Comparison of ENCODE assay signal across 27 cellular contexts in genomic region chr5:133372306-133373008, GRCh38.
DNase-seq lines count a peak whose midpoint lies in the region; ATAC-seq, FAIRE-seq and TF ChIP-seq lines count a peak whose summit lies in the region.
"Had no signal": no experiment of that assay in that cellular context is flagged by ENCODE, and none has a peak within 500 bp of the region (broad histone marks: within the 10 kb centered on the region; RNA-seq: fewer than 3 reads in every experiment).

No MANE protein-coding gene starts in this region.

- CTCF ChIA-PET in PC-9 (lab: Charles Lee) = no interaction called here

- no TSS peak for BruUV-seq in PC-9 (replicated peaks; lab: Mats Ljungman, UMichigan)

- peaks cover 5% of the 10 kb centered on the region for H3K36me3 Mint-ChIP-seq in type B pancreatic cell
- H3K36me3 Mint-ChIP-seq: activated naive CD4-positive, alpha-beta T cell treated with anti-CD3 and anti-CD28 coated beads, Interleukin-2, amount 50 U/mL, for 24 hours had no signal

- peaks cover 9% of the 10 kb centered on the region for H3K9me3 Mint-ChIP-seq in type B pancreatic cell

- peaks cover 14% of the 10 kb centered on the region for H3K4me1 Mint-ChIP-seq in type B pancreatic cell (ENCODE audit: unreplicated experiment)
- H3K4me1 Mint-ChIP-seq: activated naive CD4-positive, alpha-beta T cell treated with anti-CD3 and anti-CD28 coated beads, Interleukin-2, amount 50 U/mL, for 24 hours; CD8-positive, alpha-beta memory T cell; natural killer cell had no signal

- POLR2A ChIA-PET in PC-9 (lab: Charles Lee; ENCODE audit: unreplicated experiment) = no interaction called here

- H3K27me3 ChIP-seq in bronchial epithelial cell (ENCODE audit: control insufficient read depth, insufficient read depth, low read length) = no peaks in the 10 kb centered on the region
- H3K27me3 ChIP-seq in PC-9 (ENCODE audit: insufficient read depth, low read depth) = no peaks in the 10 kb centered on the region
- H3K27me3 ChIP-seq: colonic mucosa, SJCRH30, transverse colon had no signal

- TF ChIP-seq CTCF in bronchial epithelial cell (IDR thresholded peaks at IDR 0.05; ENCODE audit: insufficient read depth, low read length, severe bottlenecking) (no peak), type B pancreatic cell (conservative IDR thresholded peaks at IDR 0.05) (no peak), PC-9 (conservative IDR thresholded peaks at IDR 0.05) (no peak)

- H3K9me3 ChIP-seq in PC-9 (ENCODE audit: insufficient read depth, low read depth) = 0 out of 2 replicates have a peak, but pooled peaks cover 8% of the 10 kb centered on the region
- H3K9me3 ChIP-seq: SJCRH30 had no signal

- H3K4me3 Mint-ChIP-seq in type B pancreatic cell = no peak overlapping the region
- H3K4me3 Mint-ChIP-seq: activated naive CD4-positive, alpha-beta T cell treated with anti-CD3 and anti-CD28 coated beads, Interleukin-2, amount 50 U/mL, for 24 hours; CD8-positive, alpha-beta memory T cell; effector memory CD8-positive, alpha-beta T cell; natural killer cell had no signal

- H3K4me2 ChIP-seq in PC-9 = no peak overlapping the region

- no peaks in the 10 kb centered on the region for H4K20me1 ChIP-seq in PC-9 (ENCODE audit: insufficient read depth)

- H3K27me3 Mint-ChIP-seq in type B pancreatic cell = no peaks in the 10 kb centered on the region

- H3K79me2 ChIP-seq in PC-9 (ENCODE audit: low read depth) = no peaks in the 10 kb centered on the region

- peaks cover 6% of the 10 kb centered on the region; the same call in 1 of the 2 replicates for H3F3A ChIP-seq in PC-9 (ENCODE audit: insufficient read depth, low read depth)

- no peak overlapping the region for H3K27ac Mint-ChIP-seq in type B pancreatic cell
- H3K27ac Mint-ChIP-seq: activated naive CD4-positive, alpha-beta T cell treated with anti-CD3 and anti-CD28 coated beads, Interleukin-2, amount 50 U/mL, for 24 hours; CD8-positive, alpha-beta memory T cell; effector memory CD8-positive, alpha-beta T cell; natural killer cell had no signal

- no peak overlapping the region for H3K27ac ChIP-seq in PC-9
- H3K27ac ChIP-seq: colonic mucosa, gastroesophageal sphincter, GM23248, left ventricle myocardium inferior, SJCRH30, stomach, transverse colon had no signal

- FAIRE-seq in bronchial epithelial cell (lab: Jason Lieb, UNC) = no peak
- FAIRE-seq: HepG2 had no signal

- H3K4me3 ChIP-seq in bronchial epithelial cell (ENCODE audit: low read depth, low read length) = no peak overlapping the region
- H3K4me3 ChIP-seq in PC-9 = no peak overlapping the region
- H3K4me3 ChIP-seq: colonic mucosa, gastroesophageal sphincter, GM23248, left ventricle myocardium inferior, SJCRH30, stomach, transverse colon had no signal

- ATAC-seq in left lobe of liver = no peak
- no peak for ATAC-seq in GM18511 (IDR thresholded peaks at IDR 0.05; ENCODE audit: unreplicated experiment)
- ATAC-seq: effector memory CD8-positive, alpha-beta T cell; gastroesophageal sphincter; HepG2; natural killer cell had no signal

- DNase-seq in activated effector memory CD4-positive, alpha-beta T cell treated with anti-CD3 and anti-CD28 coated beads, Interleukin-2, amount 50 U/mL, for 16 hours = peak; percentile 22
- DNase-seq in activated effector memory CD4-positive, alpha-beta T cell treated with Interleukin-2 at 50 U/mL for 16 hours = no peak
- peak; percentile 7 for DNase-seq in bronchial epithelial cell (ENCODE audit: low read depth)
- DNase-seq in left lobe of liver (ENCODE audit: low spot score) = peak; percentile 4
- peak; percentile 13 for DNase-seq in type B pancreatic cell (ENCODE audit: extremely low spot score, unreplicated experiment)
- no peak for DNase-seq in KG1 (lab: John Stamatoyannopoulos, UW)
- DNase-seq in PC-9 = no peak
- DNase-seq: activated CD4-positive, alpha-beta T cell treated with anti-CD3 and anti-CD28 coated beads for 4 hours; CD8-positive, alpha-beta memory T cell; colonic mucosa; DMS 273 treated with DMSO at 0.1 percent for 48 hours; effector memory CD8-positive, alpha-beta T cell; left ventricle myocardium inferior; natural killer cell; NCI-H1092; NCI-H1694 treated with DMSO at 0.1 percent for 48 hours; NCI-H524 treated with DMSO at 0.1 percent for 48 hours; SJCRH30; stimulated activated CD8-positive, alpha-beta memory T cell treated with anti-CD3 and anti-CD28 coated beads, Interleukin-4, amount 100 ng/mL, for 48 hours; stomach; T-helper 1 cell; transverse colon had no signal

- H3K9me2 ChIP-seq in PC-9 (ENCODE audit: insufficient read depth) = no peaks in the 10 kb centered on the region

- H3K36me3 ChIP-seq in bronchial epithelial cell (ENCODE audit: control insufficient read depth, insufficient read depth, low read length) (no peaks in the 10 kb centered on the region), PC-9 (ENCODE audit: low read depth) (no peaks in the 10 kb centered on the region)
- H3K36me3 ChIP-seq: colonic mucosa, gastroesophageal sphincter, left ventricle myocardium inferior, SJCRH30, stomach, transverse colon had no signal

- H3K4me1 ChIP-seq in PC-9 (replicated peaks; ENCODE audit: insufficient read depth) = peaks cover 28% of the 10 kb centered on the region
- H3K4me1 ChIP-seq: colonic mucosa, gastroesophageal sphincter, stomach, transverse colon had no signal

- H2AFZ ChIP-seq in PC-9 = no peak overlapping the region
- H2AFZ ChIP-seq: GM23248 had no signal

- intact Hi-C loops in PC-9 (cut with micrococcal nuclease; ENCODE audit: unreplicated experiment) = no loop called here

Comparison
In these comparisons a context has a peak if more than half of its experiments do, and no peak if none do; other contexts are left out.
1. DNase-seq: peak in activated effector memory CD4-positive, alpha-beta T cell treated with anti-CD3 and anti-CD28 coated beads, Interleukin-2, amount 50 U/mL, for 16 hours (single experiment), bronchial epithelial cell (single experiment), left lobe of liver (single experiment) and type B pancreatic cell (single experiment); none in activated effector memory CD4-positive, alpha-beta T cell treated with Interleukin-2 at 50 U/mL for 16 hours (single experiment), KG1 (single experiment) and PC-9 (0 of 2).